ENCODE assay signal across 11 cellular contexts in the genomic region with DNA sequence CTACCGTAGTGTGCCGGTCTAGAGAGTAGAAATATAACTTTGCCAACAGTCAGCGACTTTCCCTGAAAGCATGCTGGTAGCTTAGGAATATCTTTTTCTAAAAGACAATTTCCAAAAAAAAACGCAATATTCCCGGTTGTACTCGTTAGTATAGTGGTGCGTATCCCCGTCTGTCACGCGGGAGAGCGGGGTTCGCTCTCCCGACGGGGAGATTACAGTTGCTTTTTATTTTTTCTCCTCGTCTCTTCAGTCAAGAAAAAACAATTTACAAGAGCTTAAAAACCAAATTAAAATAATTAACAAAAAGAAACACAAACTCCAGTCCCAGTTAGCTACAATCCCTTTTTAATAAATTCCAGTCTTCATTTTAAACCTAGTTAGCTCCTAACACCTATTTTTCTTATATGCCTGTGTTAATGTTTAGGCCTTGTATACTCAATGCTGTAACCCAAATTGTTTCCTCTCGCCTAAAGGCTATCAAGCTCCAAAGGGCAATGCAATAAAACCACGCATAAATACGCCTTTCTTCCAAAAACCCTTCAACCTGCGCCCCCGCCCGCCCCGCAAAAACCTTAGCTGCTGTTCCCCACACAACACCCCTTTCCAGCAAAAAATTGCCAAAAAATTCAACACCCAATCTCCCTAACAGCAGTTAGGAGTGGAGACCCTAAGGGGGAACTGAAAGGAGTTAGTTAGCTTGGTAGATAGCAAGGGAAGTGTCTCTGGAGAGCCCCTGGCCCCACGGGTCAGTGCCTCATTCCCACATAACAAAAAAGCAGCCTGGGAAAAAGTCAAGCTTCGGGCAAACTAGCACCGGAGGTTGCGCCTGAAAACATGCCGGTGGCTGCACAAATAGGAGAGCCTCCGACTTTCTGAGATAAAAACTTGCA. TPM values are rescaled to one million over a fixed set of nuclear protein-coding genes. Genes with fewer than 3 reads are reported as not detected.
DNase-seq lines count a peak whose midpoint lies in the region; ATAC-seq and TF ChIP-seq lines count a peak whose summit lies in the region.
"Had no signal": no experiment of that assay in that cellular context is flagged by ENCODE, and none has a peak within 500 bp of the region (broad histone marks: within the 10 kb centered on the region; RNA-seq: fewer than 3 reads in every experiment).

No MANE protein-coding gene starts in this region.

- no peak overlapping the region for H3K9ac ChIP-seq in SK-N-SH

- no peak for ATAC-seq in SK-N-SH treated with all-trans-retinoic acid at 6 μM for 48 hours
- ATAC-seq in left colon: no peak
- no peak for ATAC-seq in HG03432 (IDR thresholded peaks at IDR 0.05; ENCODE audit: unreplicated experiment)

- POLR2A ChIA-PET in SK-N-SH (lab: Yijun Ruan, JAX): no interaction called here

- no peaks in the 10 kb centered on the region for H4K20me1 ChIP-seq in SK-N-SH (ENCODE audit: insufficient read depth)

- H3K4me3 Mint-ChIP-seq in activated naive CD8-positive, alpha-beta T cell treated with anti-CD3 and anti-CD28 coated beads for 36 hours: no peak overlapping the region

- no peak for TF ChIP-seq POLR2A in stomach (IDR thresholded peaks at IDR 0.05)

- no peaks in the 10 kb centered on the region for H3K9me2 ChIP-seq in SK-N-SH

- 38% methylated on average over 28 of the region's 28 CpGs for WGBS in SK-N-SH (ENCODE audit: low lambda C conversion rate)
- 66 to 77% (median 69%) methylated on average over 28 of the region's 28 CpGs for WGBS in stomach, 5 donors

- intact Hi-C loops in stomach (cut with DNase I; ENCODE audit: low total_unique reads) (no loop called here), left colon (cut with DNase I, micrococcal nuclease) (no loop called here)

- H3K36me3 ChIP-seq in SK-N-SH (replicated peaks in 1 of 2; ENCODE audit: control insufficient read depth in 1 of 2, insufficient read depth in 2 of 2, low read length in 1 of 2) (no peaks in the 10 kb centered on the region), stomach (no peaks in the 10 kb centered on the region)

- H3F3A ChIP-seq in SK-N-SH (replicated peaks; ENCODE audit: insufficient read depth): peaks cover 9% of the 10 kb centered on the region

- peak overlapping the region; percentile 78 for H3K4me2 ChIP-seq in SK-N-SH

- H3K36me3 Mint-ChIP-seq in activated naive CD8-positive, alpha-beta T cell treated with anti-CD3 and anti-CD28 coated beads for 36 hours: peaks cover 8% of the 10 kb centered on the region

- H3K4me1 ChIP-seq in SK-N-SH (ENCODE audit: control insufficient read depth in 1 of 2, insufficient read depth in 2 of 2, low read depth in 1 of 2, low read length in 1 of 2) (peaks cover 5 to 7% of the 10 kb centered on the region in 2 experiments; a peak in 2 of 4 replicates), stomach (peaks cover 0 to 27% (median 9%) of the 10 kb centered on the region in 4 donors)

- no peaks in the 10 kb centered on the region for H3K9me3 ChIP-seq in SK-N-SH
- no peaks in the 10 kb centered on the region for H3K9me3 ChIP-seq in stomach

- H3K4me3 ChIP-seq in SK-N-SH (ENCODE audit: low read depth in 2 of 2, low read length in 1 of 2) (peak overlapping the region; percentile 66 to 75; a peak in 2 of 4 replicates), iPS-11a (ENCODE audit: low read depth, low read length) (peak overlapping the region; percentile 73), stomach (no peak overlapping the region)

- TF ChIP-seq CTCF in SK-N-SH (IDR thresholded peaks at IDR 0.05) (no peak), stomach (IDR thresholded peaks at IDR 0.05) (no peak)

- TF ChIP-seq EP300 in SK-N-SH (IDR thresholded peaks at IDR 0.05; ENCODE audit: borderline replicate concordance in 1 of 2, low read depth in 1 of 2, low read length in 1 of 2): no peak
- no peak for TF ChIP-seq EP300 in stomach (IDR thresholded peaks at IDR 0.05)

- H2AFZ ChIP-seq in SK-N-SH (ENCODE audit: low read depth): peak overlapping the region; percentile 89

- DNase-seq in SK-N-SH: no peak
- no peak for DNase-seq in activated naive CD8-positive, alpha-beta T cell treated with anti-CD3 and anti-CD28 coated beads for 36 hours
- no peak for DNase-seq in stomach
- DNase-seq in NCI-H748 treated with DMSO at 0.1 percent for 48 hours (lab: John Stamatoyannopoulos, UW): no peak
- no peak for DNase-seq in left colon
- DNase-seq: NCI-H510A treated with DMSO at 0.1 percent for 48 hours had no signal

- H3K79me2 ChIP-seq in SK-N-SH (ENCODE audit: insufficient read depth): no peaks in the 10 kb centered on the region

- peak overlapping the region; percentile 62 for H3K27ac Mint-ChIP-seq in activated naive CD8-positive, alpha-beta T cell treated with anti-CD3 and anti-CD28 coated beads for 36 hours

- H3K27me3 ChIP-seq in SK-N-SH (ENCODE audit: insufficient read depth) (peaks cover 7% of the 10 kb centered on the region; the same call in 1 of the 2 replicates), stomach (no peaks in the 10 kb centered on the region)

- peaks cover 17% of the 10 kb centered on the region for H3K27me3 Mint-ChIP-seq in activated naive CD8-positive, alpha-beta T cell treated with anti-CD3 and anti-CD28 coated beads for 36 hours

- TF ChIP-seq RAD21 in SK-N-SH (IDR thresholded peaks at IDR 0.05; ENCODE audit: low read length): no peak

- peaks cover 20% of the 10 kb centered on the region for H3K4me1 Mint-ChIP-seq in activated naive CD8-positive, alpha-beta T cell treated with anti-CD3 and anti-CD28 coated beads for 36 hours

- CTCF ChIA-PET in SK-N-SH (lab: Yijun Ruan, JAX): interaction anchor here (0.6 to 1.5 kb wide), 3 partner anchors 27 to 287 kb away, joined by 3 to 4 read pairs (median 3); a partner anchor contains a TSS

- H3K27ac ChIP-seq in SK-N-SH (ENCODE audit: low read depth in 2 of 2, low read length in 1 of 2): no peak overlapping the region; a peak in 1 of 4 replicates
- H3K27ac ChIP-seq in stomach: peak overlapping the region in 3 of 5 donors; percentile 42 to 88 (median 88)

- H3K9me3 Mint-ChIP-seq in activated naive CD8-positive, alpha-beta T cell treated with anti-CD3 and anti-CD28 coated beads for 36 hours: no peaks in the 10 kb centered on the region

TF ChIP-seq in SK-N-SH, 30 proteins besides CTCF, POLR2A, EP300 and RAD21 (continues in another document):
- TF ChIP-seq, protein P1, sequence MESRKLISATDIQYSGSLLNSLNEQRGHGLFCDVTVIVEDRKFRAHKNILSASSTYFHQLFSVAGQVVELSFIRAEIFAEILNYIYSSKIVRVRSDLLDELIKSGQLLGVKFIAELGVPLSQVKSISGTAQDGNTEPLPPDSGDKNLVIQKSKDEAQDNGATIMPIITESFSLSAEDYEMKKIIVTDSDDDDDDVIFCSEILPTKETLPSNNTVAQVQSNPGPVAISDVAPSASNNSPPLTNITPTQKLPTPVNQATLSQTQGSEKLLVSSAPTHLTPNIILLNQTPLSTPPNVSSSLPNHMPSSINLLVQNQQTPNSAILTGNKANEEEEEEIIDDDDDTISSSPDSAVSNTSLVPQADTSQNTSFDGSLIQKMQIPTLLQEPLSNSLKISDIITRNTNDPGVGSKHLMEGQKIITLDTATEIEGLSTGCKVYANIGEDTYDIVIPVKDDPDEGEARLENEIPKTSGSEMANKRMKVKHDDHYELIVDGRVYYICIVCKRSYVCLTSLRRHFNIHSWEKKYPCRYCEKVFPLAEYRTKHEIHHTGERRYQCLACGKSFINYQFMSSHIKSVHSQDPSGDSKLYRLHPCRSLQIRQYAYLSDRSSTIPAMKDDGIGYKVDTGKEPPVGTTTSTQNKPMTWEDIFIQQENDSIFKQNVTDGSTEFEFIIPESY (IDR thresholded peaks at IDR 0.05; ENCODE audit: borderline replicate concordance, low read depth): no peak
- TF ChIP-seq YY1 (IDR thresholded peaks at IDR 0.05; ENCODE audit: low read depth): no peak

TF ChIP-seq in SK-N-SH treated with all-trans-retinoic acid at 6 μM for 48 hours, 23 proteins besides CTCF, POLR2A, EP300 and RAD21 (continues in another document):
- TF ChIP-seq, protein P2, sequence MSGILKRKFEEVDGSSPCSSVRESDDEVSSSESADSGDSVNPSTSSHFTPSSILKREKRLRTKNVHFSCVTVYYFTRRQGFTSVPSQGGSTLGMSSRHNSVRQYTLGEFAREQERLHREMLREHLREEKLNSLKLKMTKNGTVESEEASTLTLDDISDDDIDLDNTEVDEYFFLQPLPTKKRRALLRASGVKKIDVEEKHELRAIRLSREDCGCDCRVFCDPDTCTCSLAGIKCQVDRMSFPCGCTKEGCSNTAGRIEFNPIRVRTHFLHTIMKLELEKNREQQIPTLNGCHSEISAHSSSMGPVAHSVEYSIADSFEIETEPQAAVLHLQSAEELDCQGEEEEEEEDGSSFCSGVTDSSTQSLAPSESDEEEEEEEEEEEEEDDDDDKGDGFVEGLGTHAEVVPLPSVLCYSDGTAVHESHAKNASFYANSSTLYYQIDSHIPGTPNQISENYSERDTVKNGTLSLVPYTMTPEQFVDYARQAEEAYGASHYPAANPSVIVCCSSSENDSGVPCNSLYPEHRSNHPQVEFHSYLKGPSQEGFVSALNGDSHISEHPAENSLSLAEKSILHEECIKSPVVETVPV (CRISPR knock-in tag; IDR thresholded peaks at IDR 0.05): no peak
- TF ChIP-seq TOX (CRISPR knock-in tag; IDR thresholded peaks at IDR 0.05; ENCODE audit: borderline replicate concordance) (no peak), ARNTL (CRISPR knock-in tag; IDR thresholded peaks at IDR 0.05; ENCODE audit: borderline replicate concordance, low read depth) (no peak)

RNA-seq across cellular contexts. Expression of a gene that starts 7.9 kb away (rescaled TPM):
- polyA plus RNA-seq in SK-N-SH (2012; rRNA removed): 0.07 and 0.10 TPM in 2 replicates
- polyA plus RNA-seq in SK-N-SH (2012; cell fraction: cytosol; rRNA removed): 0.05 and 0.12 TPM in 2 replicates
- 0.13 and 0.46 TPM in 2 replicates for polyA plus RNA-seq in SK-N-SH (2012; cell fraction: nucleus; rRNA removed)
- under 1 TPM; 0.33 to 0.34 TPM for total RNA-seq in activated naive CD8-positive, alpha-beta T cell treated with anti-CD3 and anti-CD28 coated beads for 36 hours
- under 1 TPM in 3 of 5 donors, not detected in 2; 0.45 to 0.73 (median 0.58) TPM for total RNA-seq in stomach
- polyA plus RNA-seq in stomach: 1 to 10 TPM in 1 of 3 donors, under 1 TPM in 2; 0.61 to 2.9 (median 0.98) TPM
- 1 to 10 TPM in 1 of 2 donors, under 1 TPM in 1; 0.64 to 1.4 TPM for total RNA-seq in left colon

RNA-seq across cellular contexts. Expression of a gene that starts 17.4 kb away (rescaled TPM):
- polyA plus RNA-seq in SK-N-SH (2012; rRNA removed) (not detected in 2 replicates), stomach (10 to 100 TPM in 1 of 3 donors, 1 to 10 TPM in 2; 2.8 to 18.0 (median 5.8) TPM)
- not detected in 2 replicates for polyA plus RNA-seq in SK-N-SH (2012; cell fraction: cytosol; rRNA removed)
- polyA plus RNA-seq in SK-N-SH (2012; cell fraction: nucleus; rRNA removed): not detected in 2 replicates
- not detected for total RNA-seq in activated naive CD8-positive, alpha-beta T cell treated with anti-CD3 and anti-CD28 coated beads for 36 hours
- total RNA-seq in stomach (10 to 100 TPM in 2 of 5 donors, 1 to 10 TPM in 2, not detected in 1; 2.2 to 13.5 (median 9.8) TPM), left colon (10 to 100 TPM in 1 of 2 donors, 1 to 10 TPM in 1; 3.7 to 11.7 TPM)
- total RNA-seq: A673, pulmonary artery endothelial cell had no signal

RNA-seq across cellular contexts. Expression of a gene that starts 27.0 kb away (rescaled TPM):
- polyA plus RNA-seq in SK-N-SH (2012; rRNA removed) (0.89 and 1.1 TPM in 2 replicates), stomach (10 to 100 TPM in 2 of 3 donors, 1 to 10 TPM in 1; 4.5 to 26.6 (median 12.2) TPM)
- 1.5 and 2.2 TPM in 2 replicates for polyA plus RNA-seq in SK-N-SH (2012; cell fraction: cytosol; rRNA removed)
- 0.27 and 0.62 TPM in 2 replicates for polyA plus RNA-seq in SK-N-SH (2012; cell fraction: nucleus; rRNA removed)
- not detected for total RNA-seq in activated naive CD8-positive, alpha-beta T cell treated with anti-CD3 and anti-CD28 coated beads for 36 hours
- total RNA-seq in stomach (10 to 100 TPM in 3 of 5 donors, 1 to 10 TPM in 2; 2.0 to 91.0 (median 24.3) TPM), left colon (10 to 100 TPM in 1 of 2 donors, 1 to 10 TPM in 1; 5.5 to 17.4 TPM)
- total RNA-seq: A673, pulmonary artery endothelial cell had no signal

Comparison
In these comparisons a context has a peak if more than half of its experiments do, and no peak if none do; other contexts are left out.
1. H3K27ac ChIP-seq: peak in stomach (3 of 5); none in SK-N-SH (0 of 2).
2. H3K4me3 ChIP-seq: peak in SK-N-SH (2 of 2) and iPS-11a (single experiment); none in stomach (0 of 4).